Comparison of ENCODE assay signal across 1 cellular context in the genomic region with DNA sequence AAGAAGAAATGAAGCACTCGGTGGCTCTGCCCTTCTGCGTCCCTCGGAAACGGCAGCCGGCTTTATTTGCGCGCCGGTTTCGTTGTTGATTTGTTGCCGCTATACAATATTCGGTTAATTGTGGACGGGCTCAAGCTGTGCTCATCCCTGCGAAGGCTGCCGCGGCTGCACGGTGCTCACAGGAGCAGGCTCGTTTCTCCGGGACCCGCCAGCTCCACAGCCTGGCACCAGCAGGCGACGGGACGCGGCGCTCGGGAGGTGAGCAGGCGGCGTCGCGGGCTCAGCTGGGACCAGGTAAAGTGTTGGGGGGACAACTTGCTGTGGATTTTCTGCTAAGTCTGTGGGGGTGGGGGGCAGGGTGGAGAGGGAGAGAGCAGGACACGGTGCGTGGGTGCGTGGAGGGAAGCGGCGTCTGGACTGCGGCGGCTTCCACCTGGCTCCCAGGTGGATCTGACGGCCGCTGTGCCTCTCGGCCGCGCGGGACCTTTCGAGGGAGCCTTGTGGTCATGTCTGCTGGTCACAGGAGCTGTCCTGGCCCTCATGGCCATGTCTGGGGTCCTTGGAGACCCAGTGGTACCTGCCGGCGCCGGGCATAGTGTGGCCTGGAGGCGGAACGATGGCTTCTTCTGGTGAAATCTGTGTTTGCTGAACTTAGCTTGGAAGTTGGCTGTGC.
TF ChIP-seq lines count a peak whose summit lies in the region.

No MANE protein-coding gene starts in this region.

TF ChIP-seq in WTC11, 78 proteins besides CTCF, POLR2A, EP300 and RAD21 (continued from another document):
- TF ChIP-seq, protein P1, sequence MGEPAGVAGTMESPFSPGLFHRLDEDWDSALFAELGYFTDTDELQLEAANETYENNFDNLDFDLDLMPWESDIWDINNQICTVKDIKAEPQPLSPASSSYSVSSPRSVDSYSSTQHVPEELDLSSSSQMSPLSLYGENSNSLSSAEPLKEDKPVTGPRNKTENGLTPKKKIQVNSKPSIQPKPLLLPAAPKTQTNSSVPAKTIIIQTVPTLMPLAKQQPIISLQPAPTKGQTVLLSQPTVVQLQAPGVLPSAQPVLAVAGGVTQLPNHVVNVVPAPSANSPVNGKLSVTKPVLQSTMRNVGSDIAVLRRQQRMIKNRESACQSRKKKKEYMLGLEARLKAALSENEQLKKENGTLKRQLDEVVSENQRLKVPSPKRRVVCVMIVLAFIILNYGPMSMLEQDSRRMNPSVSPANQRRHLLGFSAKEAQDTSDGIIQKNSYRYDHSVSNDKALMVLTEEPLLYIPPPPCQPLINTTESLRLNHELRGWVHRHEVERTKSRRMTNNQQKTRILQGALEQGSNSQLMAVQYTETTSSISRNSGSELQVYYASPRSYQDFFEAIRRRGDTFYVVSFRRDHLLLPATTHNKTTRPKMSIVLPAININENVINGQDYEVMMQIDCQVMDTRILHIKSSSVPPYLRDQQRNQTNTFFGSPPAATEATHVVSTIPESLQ (CRISPR knock-in tag; IDR thresholded peaks at IDR 0.05): no peak
